In genomic region chr15:88546248-88547129, GRCh38 we compare ENCODE assay signal across 8 cellular contexts. TPM values are rescaled to one million over a fixed set of nuclear protein-coding genes. Genes with fewer than 3 reads are reported as not detected.
DNase-seq lines count a peak whose midpoint lies in the region; ATAC-seq and TF ChIP-seq lines count a peak whose summit lies in the region.

DET1 (minus strand) TSS chr15:88546681; CDS start chr15:88531705, 14,976 bp downstream.

- no peaks in the 10 kb centered on the region; the same call in 1 of the 2 replicates for H3K9me3 ChIP-seq in OCI-LY7 (ENCODE audit: low read length)
- no peaks in the 10 kb centered on the region for H3K9me3 ChIP-seq in esophagus (ENCODE audit: control insufficient read depth in 2 of 2, insufficient read depth in 1 of 2, low read depth in 1 of 2, low read length in 1 of 2)
- no peaks in the 10 kb centered on the region for H3K9me3 ChIP-seq in mucosa of stomach (ENCODE audit: control insufficient read depth, low read length)

- H2AFZ ChIP-seq in OCI-LY7 (ENCODE audit: low read length) = peak within 1 kb of the TSS; percentile 100

- no peaks in the 10 kb centered on the region for H3K36me3 ChIP-seq in OCI-LY7 (ENCODE audit: insufficient read depth, low read length)
- no peaks in the 10 kb centered on the region for H3K36me3 ChIP-seq in esophagus (ENCODE audit: control insufficient read depth in 2 of 2, insufficient read depth in 2 of 2, low read length in 1 of 2)
- H3K36me3 ChIP-seq in mucosa of stomach (ENCODE audit: control insufficient read depth, insufficient read depth, low read length) = no peaks in the 10 kb centered on the region

- peak within 1 kb of the TSS; percentile 92 to 99 (median 96) for H3K4me3 Mint-ChIP-seq in IgD-negative memory B cell

- H3K79me2 ChIP-seq in OCI-LY7 (ENCODE audit: insufficient read depth, low read depth, low read length) = peaks cover 8% of the 10 kb centered on the region; the same call in 1 of the 2 replicates

- H4K20me1 ChIP-seq in OCI-LY7 (ENCODE audit: insufficient read depth, low read length) = no peaks in the 10 kb centered on the region

- intact Hi-C loops in OCI-LY7 (cut with micrococcal nuclease; ENCODE audit: unreplicated experiment) = loop anchor here (2.0 to 5.0 kb wide), 2 partner anchors 76 to 80 kb away; partner anchors contain the start of genes AEN, MRPL46 and MRPS11

- peak within 1 kb of the TSS; percentile 77 for H3K4me2 ChIP-seq in OCI-LY7 (ENCODE audit: low read length)

- 2 to 3% methylated on average over 32 to 33 of the region's 33 CpGs for WGBS in esophagus, 2 donors

- H3K4me1 ChIP-seq in OCI-LY7 (ENCODE audit: insufficient read depth, low read length, poor library complexity, severe bottlenecking) = peaks cover 12% of the 10 kb centered on the region
- H3K4me1 ChIP-seq in esophagus (ENCODE audit: control insufficient read depth in 2 of 2, insufficient read depth in 2 of 2, low read length in 1 of 2) = no peaks in the 10 kb centered on the region
- no peaks in the 10 kb centered on the region for H3K4me1 ChIP-seq in mucosa of stomach (ENCODE audit: control insufficient read depth, insufficient read depth, low read length)

- H3K9me2 ChIP-seq in OCI-LY7 (ENCODE audit: insufficient read depth, low read length) = no peaks in the 10 kb centered on the region

- H3K4me3 ChIP-seq in OCI-LY7 (ENCODE audit: low read depth, low read length, poor library complexity, severe bottlenecking) (peak within 1 kb of the TSS; percentile 85), esophagus (ENCODE audit: low read depth in 1 of 2, low read length in 2 of 2) (peak within 1 kb of the TSS; percentile 55 to 63), mucosa of stomach (ENCODE audit: low read length) (peak within 1 kb of the TSS; percentile 69)

- H3K36me3 Mint-ChIP-seq in IgD-negative memory B cell = peaks cover 7% of the 10 kb centered on the region

- peak within 1 kb of the TSS; percentile 67 to 98 (median 94) for H3K27ac Mint-ChIP-seq in IgD-negative memory B cell

- no TSS peak for BruUV-seq in OCI-LY7 (replicated peaks; lab: Mats Ljungman, UMichigan)

- H3K27ac ChIP-seq in OCI-LY7 (ENCODE audit: low read depth, low read length, poor library complexity, severe bottlenecking) = peak within 1 kb of the TSS; percentile 72
- H3K27ac ChIP-seq in esophagus (ENCODE audit: low read depth in 2 of 2, low read length in 1 of 2) = peak within 1 kb of the TSS; percentile 81 to 88

- POLR2A ChIA-PET in OCI-LY7 (lab: Charles Lee) = no interaction called here

- H3K27me3 Mint-ChIP-seq in IgD-negative memory B cell = no peaks in the 10 kb centered on the region

- no peaks in the 10 kb centered on the region for H3K9me3 Mint-ChIP-seq in IgD-negative memory B cell

- DNase-seq in DMS53 treated with DMSO at 0.1 percent for 48 hours (lab: John Stamatoyannopoulos, UW; ENCODE audit: unreplicated experiment) (peak; percentile 84), OCI-LY7 (ENCODE audit: low spot score) (peak; percentile 97), activated T-cell treated with anti-CD3 and anti-CD28 coated beads for 48 hours (ENCODE audit: low read depth) (peak; percentile 92)
- peak; percentile 95 for DNase-seq in stimulated activated CD8-positive, alpha-beta memory T cell treated with anti-CD3 and anti-CD28 coated beads, Interleukin-4, amount 100 ng/mL, for 48 hours

- H3K9ac ChIP-seq in mucosa of stomach (ENCODE audit: low read length) = peak within 1 kb of the TSS; percentile 67

- peaks cover 5 to 8% (median 7%) of the 10 kb centered on the region in 3 donors for H3K4me1 Mint-ChIP-seq in IgD-negative memory B cell

- CTCF ChIA-PET in OCI-LY7 (lab: Charles Lee; ENCODE audit: unreplicated experiment) = no interaction called here

- no peaks in the 10 kb centered on the region for H3K27me3 ChIP-seq in esophagus (ENCODE audit: control insufficient read depth in 1 of 2, insufficient read depth in 2 of 2, low read length in 2 of 2)
- H3K27me3 ChIP-seq in mucosa of stomach (ENCODE audit: control insufficient read depth, insufficient read depth, low read length) = no peaks in the 10 kb centered on the region

- ATAC-seq in GM21576 (IDR thresholded peaks at IDR 0.05; ENCODE audit: unreplicated experiment) = peak; percentile 98

- peak; percentile 82 for TF ChIP-seq CTCF in OCI-LY7 (conservative IDR thresholded peaks at IDR 0.05; ENCODE audit: low read length)

RNA-seq across cellular contexts. Expression of gene DET1, which starts in this region (rescaled TPM):
- polyA plus RNA-seq in IgD-negative memory B cell (1.1 TPM), esophagus (under 1 TPM; 0.82 to 0.92 TPM)
- 7.1 and 9.8 TPM in 2 replicates for total RNA-seq in OCI-LY7 (2014; rRNA removed; shearing (Covaris generic))
- total RNA-seq in OCI-LY7 (2022) = 9.7 and 9.8 TPM in 2 replicates

Comparison
In these comparisons a context has a peak if more than half of its experiments do, and no peak if none do; other contexts are left out.
1. Peak in every context shown above with its lines: DNase-seq, ATAC-seq, H3K4me3 ChIP-seq and H3K27ac ChIP-seq.